ENCODE assay signal across 1 cellular context in genomic region chr9:81388831-81389230, GRCh38.
TF ChIP-seq lines count a peak whose summit lies in the region.

No MANE protein-coding gene starts in this region.

TF ChIP-seq in A549, 52 proteins besides CTCF, POLR2A, EP300 and RAD21 (continued from another document):
- TF ChIP-seq SMC3 (IDR thresholded peaks at IDR 0.05) (no peak), EHMT2 (IDR thresholded peaks at IDR 0.05; ENCODE audit: low read depth) (no peak), BHLHE40 (IDR thresholded peaks at IDR 0.05; ENCODE audit: low read depth, low read length) (no peak), HOXB13 (CRISPR knock-in tag; IDR thresholded peaks at IDR 0.05; ENCODE audit: low read depth) (no peak), KDM1A (IDR thresholded peaks at IDR 0.05; ENCODE audit: low read depth) (no peak), USF2 (IDR thresholded peaks at IDR 0.05) (no peak), ESRRA (IDR thresholded peaks at IDR 0.05; ENCODE audit: borderline replicate concordance, low read length) (no peak)
